In the genomic region with DNA sequence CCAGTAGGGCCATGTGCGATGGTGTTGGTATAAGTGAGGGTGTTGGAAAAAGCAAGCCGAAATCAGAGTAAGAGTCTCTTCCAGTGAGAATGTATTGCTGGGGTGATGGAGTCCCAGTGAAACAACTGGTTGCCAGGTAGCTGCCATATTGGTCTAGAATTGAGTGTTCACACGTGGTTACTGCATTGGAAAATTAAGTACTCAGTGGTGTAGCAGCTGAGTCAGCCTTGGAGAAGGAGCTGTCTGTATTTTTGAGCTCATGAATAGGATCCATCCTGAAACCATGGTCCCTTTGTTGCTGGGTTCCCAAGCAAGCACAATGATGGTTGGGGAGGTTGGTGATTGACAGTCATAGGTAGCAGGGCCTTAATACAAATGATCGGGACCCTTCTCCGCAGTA, we compare ENCODE assay signal across 7 cellular contexts.
"Had no signal": no experiment of that assay in that cellular context is flagged by ENCODE, and none has a peak within 500 bp of the region (broad histone marks: within the 10 kb centered on the region; RNA-seq: fewer than 3 reads in every experiment).

No MANE protein-coding gene starts in this region.

- H3K27ac Mint-ChIP-seq: GM23338, H9 had no signal

- ATAC-seq: GM23338 had no signal

- DNase-seq: H9, HCEC 1CT, IMR-90 had no signal

- H3K4me3 ChIP-seq: GM23338 had no signal

- FAIRE-seq: H1, H54, HTR-8/SVneo had no signal

- H3K4me3 Mint-ChIP-seq: GM23338, H9 had no signal

- H3K4me1 Mint-ChIP-seq: GM23338, H9 had no signal

- H3K4me2 ChIP-seq: GM23338 had no signal
